8 cellular contexts compared by ENCODE assay signal in the genomic region with DNA sequence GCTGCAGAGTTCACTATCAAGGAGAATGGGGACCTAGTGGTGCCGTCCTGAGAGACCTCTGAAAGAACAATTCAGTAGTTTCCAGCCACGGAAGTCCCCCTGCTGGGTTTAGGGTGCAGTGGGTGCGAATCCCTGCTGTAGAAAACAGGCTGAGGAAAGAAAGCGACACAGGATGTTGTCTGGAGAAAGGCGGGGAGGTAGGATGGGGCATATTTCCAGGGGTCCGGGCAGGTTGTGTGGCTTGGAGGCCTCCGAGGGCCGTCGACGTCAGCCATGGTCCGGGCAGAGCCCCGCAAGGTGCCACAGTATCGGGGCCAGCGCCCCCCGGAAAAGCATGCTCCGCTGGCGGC. TPM values are rescaled to one million over a fixed set of nuclear protein-coding genes. Genes with fewer than 3 reads are reported as not detected.
DNase-seq lines count a peak whose midpoint lies in the region; ATAC-seq and TF ChIP-seq lines count a peak whose summit lies in the region.

No MANE protein-coding gene starts in this region.

- POLR2A ChIA-PET in AG04450 (lab: Yijun Ruan, JAX) = interaction anchor here (0.7 kb wide), 1 partner anchor 219 kb away, joined by 4 read pairs; no protein-coding TSS in a partner anchor

- intact Hi-C loops in body of pancreas (cut with DNase I) = no loop called here

- no peak for TF ChIP-seq POLR2A in body of pancreas (IDR thresholded peaks at IDR 0.05)

- peaks cover 32% of the 10 kb centered on the region for H3K4me1 ChIP-seq in body of pancreas

- TF ChIP-seq CTCF in AG04450 (IDR thresholded peaks at IDR 0.05; ENCODE audit: low read depth, low read length) (peak; percentile 37; the same call in 1 of the 2 replicates), body of pancreas (IDR thresholded peaks at IDR 0.05) (no peak)

- 3 to 4% methylated on average over 10 to 17 of the region's 17 CpGs for WGBS in body of pancreas, 2 donors

- H3K4me3 ChIP-seq in AG04450 (ENCODE audit: low read depth, low read length) (peak overlapping the region; percentile 74), body of pancreas (peak overlapping the region; percentile 5 to 41)

- H3K9me3 ChIP-seq in AG04450 (ENCODE audit: control insufficient read depth, insufficient read depth, low read length) = no peaks in the 10 kb centered on the region; the same call in 1 of the 2 replicates
- no peaks in the 10 kb centered on the region for H3K9me3 ChIP-seq in body of pancreas

- no peaks in the 10 kb centered on the region for H3K27me3 ChIP-seq in AG04450 (ENCODE audit: control insufficient read depth, insufficient read depth, low read length)
- no peaks in the 10 kb centered on the region for H3K27me3 ChIP-seq in body of pancreas

- DNase-seq in AG04450 (ENCODE audit: low read depth, low spot score) = no peak
- peak; percentile 16 for DNase-seq in SW480 (ENCODE audit: low spot score)
- peak in 3 of 4 donors; percentile 34 to 54 (median 35) for DNase-seq in body of pancreas
- DNase-seq in iris pigment epithelial cell (ENCODE audit: low read depth) = peak; percentile 46
- DNase-seq in stimulated activated CD4-positive, alpha-beta T cell treated with anti-CD3 and anti-CD28 coated beads, Interleukin-2, amount 100 ng/mL, for 4 hours (ENCODE audit: low read depth) = peak; percentile 42
- DNase-seq in NCI-H2196 treated with DMSO at 0.1 percent for 48 hours (lab: John Stamatoyannopoulos, UW; ENCODE audit: unreplicated experiment) = no peak

- H3K27ac ChIP-seq in AG04450 (ENCODE audit: low read depth, low read length) (peak overlapping the region; percentile 93), body of pancreas (peak overlapping the region; percentile 90 to 99 (median 98))

- CTCF ChIA-PET in AG04450 (lab: Charles Lee) = interaction anchor here (0.7 kb wide), 1 partner anchor 668 kb away, joined by 5 read pairs; no protein-coding TSS in a partner anchor

- no peaks in the 10 kb centered on the region for H3K36me3 ChIP-seq in body of pancreas (replicated peaks in 1 of 2; ENCODE audit: insufficient read depth in 1 of 2, low read depth in 2 of 2)

- ATAC-seq in GM18867 (IDR thresholded peaks at IDR 0.05; ENCODE audit: unreplicated experiment) = peak; percentile 5
- peak; percentile 11 for ATAC-seq in HG03097 (IDR thresholded peaks at IDR 0.05; ENCODE audit: low FRiP score, unreplicated experiment)
- ATAC-seq in body of pancreas = peak; percentile 1

RNA-seq across cellular contexts. Expression of gene CREB1, which starts 0.8 kb away (rescaled TPM):
- 34.0 and 38.3 TPM in 2 replicates for polyA plus RNA-seq in AG04450 (2011; rRNA removed)
- polyA minus RNA-seq in AG04450 (2011; rRNA and poly(A)+ RNA removed) = 146 and 185 TPM in 2 replicates
- total RNA-seq in body of pancreas = 10 to 100 TPM; 17.9 to 20.1 TPM

Comparison
In these comparisons a context has a peak if more than half of its experiments do, and no peak if none do; other contexts are left out.
1. DNase-seq: peak in SW480 (single experiment), body of pancreas (3 of 4), iris pigment epithelial cell (single experiment) and stimulated activated CD4-positive, alpha-beta T cell treated with anti-CD3 and anti-CD28 coated beads, Interleukin-2, amount 100 ng/mL, for 4 hours (single experiment); none in AG04450 (single experiment) and NCI-H2196 treated with DMSO at 0.1 percent for 48 hours (single experiment).
2. Peak in every context shown above with its lines, with median percentiles within 50 percentile points of each other: ATAC-seq.